Comparison of ENCODE assay signal across 1 cellular context in genomic region chr19:38929929-38930775, GRCh38.
TF ChIP-seq lines count a peak whose summit lies in the region.

TSS of gene SARS2 (minus strand) at chr19:38930763. CDS start at chr19:38930736, 27 bp downstream.

TF ChIP-seq in HepG2, 621 proteins besides CTCF, POLR2A, EP300 and RAD21 (continued from another document and continues in another):
- TF ChIP-seq ZBTB10 (CRISPR knock-in tag; IDR thresholded peaks at IDR 0.05; ENCODE audit: borderline replicate concordance): no peak
- TF ChIP-seq ZSCAN20 (CRISPR knock-in tag; IDR thresholded peaks at IDR 0.05; ENCODE audit: borderline replicate concordance): 0 out of 2 replicates have a peak, but pooled peaks have one; percentile 16
- TF ChIP-seq JDP2 (CRISPR knock-in tag; IDR thresholded peaks at IDR 0.05; ENCODE audit: borderline replicate concordance): no peak
- no peak; the same call in 1 of the 2 replicates for TF ChIP-seq DRAP1 (CRISPR knock-in tag; IDR thresholded peaks at IDR 0.05)
- no peak for TF ChIP-seq ZNF570 (CRISPR knock-in tag; IDR thresholded peaks at IDR 0.05; ENCODE audit: borderline replicate concordance)
- peak; percentile 45; the same call in 1 of the 2 replicates for TF ChIP-seq ZBTB33 (CRISPR knock-in tag; IDR thresholded peaks at IDR 0.05)
- TF ChIP-seq NFIC (IDR thresholded peaks at IDR 0.05; ENCODE audit: low read length): no peak
- TF ChIP-seq ZHX2 (IDR thresholded peaks at IDR 0.05; ENCODE audit: low read depth): peak; percentile 73; the same call in 1 of the 2 replicates
- no peak for TF ChIP-seq ZHX2 (CRISPR knock-in tag; IDR thresholded peaks at IDR 0.05; ENCODE audit: borderline replicate concordance)
- TF ChIP-seq PHF8 (CRISPR knock-in tag; IDR thresholded peaks at IDR 0.05): peak; percentile 97
- TF ChIP-seq ZNF556 (CRISPR knock-in tag; IDR thresholded peaks at IDR 0.05; ENCODE audit: borderline replicate concordance): no peak
- TF ChIP-seq KAT8 (CRISPR knock-in tag; IDR thresholded peaks at IDR 0.05): peak; percentile 94
- no peak for TF ChIP-seq MIXL1 (CRISPR knock-in tag; IDR thresholded peaks at IDR 0.05)
- no peak for TF ChIP-seq PHF21A (CRISPR knock-in tag; IDR thresholded peaks at IDR 0.05)
- TF ChIP-seq DNMT1 (CRISPR knock-in tag; IDR thresholded peaks at IDR 0.05): no peak
- TF ChIP-seq PHF5A (CRISPR knock-in tag; IDR thresholded peaks at IDR 0.05; ENCODE audit: low read depth, unreplicated experiment): no peak
- no peak for TF ChIP-seq DMTF1 (CRISPR knock-in tag; IDR thresholded peaks at IDR 0.05)
- no peak for TF ChIP-seq HIVEP1 (CRISPR knock-in tag; IDR thresholded peaks at IDR 0.05)
- peak; percentile 41; the same call in 1 of the 2 replicates for TF ChIP-seq MXD4 (CRISPR knock-in tag; IDR thresholded peaks at IDR 0.05)
- TF ChIP-seq ZBTB21 (CRISPR knock-in tag; IDR thresholded peaks at IDR 0.05): no peak
- TF ChIP-seq ZNF709 (CRISPR knock-in tag; IDR thresholded peaks at IDR 0.05): no peak
- no peak for TF ChIP-seq FOSL1 (CRISPR knock-in tag; IDR thresholded peaks at IDR 0.05; ENCODE audit: borderline replicate concordance)
- TF ChIP-seq TCF7 (IDR thresholded peaks at IDR 0.05; ENCODE audit: low read depth): no peak
- TF ChIP-seq CEBPG (CRISPR knock-in tag; IDR thresholded peaks at IDR 0.05): 0 out of 2 replicates have a peak, but pooled peaks have one; percentile 37
- TF ChIP-seq ZNF225 (CRISPR knock-in tag; IDR thresholded peaks at IDR 0.05): no peak
- no peak for TF ChIP-seq THAP7 (CRISPR knock-in tag; IDR thresholded peaks at IDR 0.05)
- no peak for TF ChIP-seq ZKSCAN5 (CRISPR knock-in tag; IDR thresholded peaks at IDR 0.05)
- no peak for TF ChIP-seq ZNF782 (CRISPR knock-in tag; IDR thresholded peaks at IDR 0.05; ENCODE audit: borderline replicate concordance)
- peak; percentile 41; the same call in 1 of the 2 replicates for TF ChIP-seq ARNT2 (CRISPR knock-in tag; IDR thresholded peaks at IDR 0.05; ENCODE audit: low read depth)
- TF ChIP-seq MED8 (CRISPR knock-in tag; IDR thresholded peaks at IDR 0.05; ENCODE audit: insufficient replicate concordance): no peak
- no peak for TF ChIP-seq ZNF724P (CRISPR knock-in tag; IDR thresholded peaks at IDR 0.05; ENCODE audit: borderline replicate concordance)
- no peak for TF ChIP-seq ZNF333 (CRISPR knock-in tag; IDR thresholded peaks at IDR 0.05; ENCODE audit: borderline replicate concordance)
- peak; percentile 85 for TF ChIP-seq ZNF407 (CRISPR knock-in tag; IDR thresholded peaks at IDR 0.05; ENCODE audit: not compliant biosample characterization)
- no peak; the same call in 1 of the 2 replicates for TF ChIP-seq PBX3 (CRISPR knock-in tag; IDR thresholded peaks at IDR 0.05; ENCODE audit: borderline replicate concordance)
- TF ChIP-seq ZFY (CRISPR knock-in tag; IDR thresholded peaks at IDR 0.05): peak; percentile 89
